1 cellular context compared by ENCODE assay signal in the genomic region with DNA sequence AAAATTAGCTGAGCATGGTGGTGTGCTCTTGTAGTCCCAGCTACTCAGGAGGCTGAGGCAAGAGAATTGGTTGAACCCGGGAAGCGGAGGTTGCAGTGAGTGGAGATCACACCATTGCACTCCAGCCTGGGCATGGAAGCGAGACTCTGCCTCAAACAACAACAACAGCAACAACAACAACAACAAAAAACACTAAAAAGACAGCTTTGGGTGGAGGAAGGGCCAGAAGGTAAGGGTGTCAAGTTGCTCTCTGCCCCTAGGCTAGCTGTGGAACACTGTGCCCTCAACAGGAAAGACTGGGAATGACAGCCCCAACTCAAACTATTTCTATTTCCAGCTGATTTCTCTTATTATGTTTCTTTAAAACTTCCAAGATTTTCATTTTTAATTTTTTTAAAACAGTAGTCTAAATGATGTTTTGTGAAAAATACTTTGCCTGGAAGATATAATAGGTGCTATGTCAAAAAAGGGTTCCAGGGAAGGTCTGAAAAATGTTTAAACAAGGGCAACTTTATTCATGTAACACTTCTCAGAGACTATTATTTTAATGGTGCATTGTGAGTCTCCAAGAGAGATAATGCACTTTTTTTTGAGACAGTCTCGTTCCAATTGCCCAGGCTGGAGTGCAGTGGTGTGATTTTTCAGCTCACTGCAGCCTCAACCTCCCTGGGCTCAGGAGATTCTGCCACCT.
TF ChIP-seq lines count a peak whose summit lies in the region.

No MANE protein-coding gene starts in this region.

TF ChIP-seq in HepG2, 621 proteins besides CTCF, POLR2A, EP300 and RAD21 (continued from another document):
- TF ChIP-seq, protein P1, sequence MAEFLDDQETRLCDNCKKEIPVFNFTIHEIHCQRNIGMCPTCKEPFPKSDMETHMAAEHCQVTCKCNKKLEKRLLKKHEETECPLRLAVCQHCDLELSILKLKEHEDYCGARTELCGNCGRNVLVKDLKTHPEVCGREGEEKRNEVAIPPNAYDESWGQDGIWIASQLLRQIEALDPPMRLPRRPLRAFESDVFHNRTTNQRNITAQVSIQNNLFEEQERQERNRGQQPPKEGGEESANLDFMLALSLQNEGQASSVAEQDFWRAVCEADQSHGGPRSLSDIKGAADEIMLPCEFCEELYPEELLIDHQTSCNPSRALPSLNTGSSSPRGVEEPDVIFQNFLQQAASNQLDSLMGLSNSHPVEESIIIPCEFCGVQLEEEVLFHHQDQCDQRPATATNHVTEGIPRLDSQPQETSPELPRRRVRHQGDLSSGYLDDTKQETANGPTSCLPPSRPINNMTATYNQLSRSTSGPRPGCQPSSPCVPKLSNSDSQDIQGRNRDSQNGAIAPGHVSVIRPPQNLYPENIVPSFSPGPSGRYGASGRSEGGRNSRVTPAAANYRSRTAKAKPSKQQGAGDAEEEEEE (CRISPR knock-in tag; IDR thresholded peaks at IDR 0.05; ENCODE audit: borderline replicate concordance): no peak
- TF ChIP-seq FOXO1 (CRISPR knock-in tag; IDR thresholded peaks at IDR 0.05): no peak
- TF ChIP-seq KDM4B (CRISPR knock-in tag; IDR thresholded peaks at IDR 0.05): no peak
- no peak for TF ChIP-seq ZNF543 (CRISPR knock-in tag; IDR thresholded peaks at IDR 0.05)
- no peak for TF ChIP-seq STAG1 (CRISPR knock-in tag; IDR thresholded peaks at IDR 0.05)
- TF ChIP-seq, protein P2, sequence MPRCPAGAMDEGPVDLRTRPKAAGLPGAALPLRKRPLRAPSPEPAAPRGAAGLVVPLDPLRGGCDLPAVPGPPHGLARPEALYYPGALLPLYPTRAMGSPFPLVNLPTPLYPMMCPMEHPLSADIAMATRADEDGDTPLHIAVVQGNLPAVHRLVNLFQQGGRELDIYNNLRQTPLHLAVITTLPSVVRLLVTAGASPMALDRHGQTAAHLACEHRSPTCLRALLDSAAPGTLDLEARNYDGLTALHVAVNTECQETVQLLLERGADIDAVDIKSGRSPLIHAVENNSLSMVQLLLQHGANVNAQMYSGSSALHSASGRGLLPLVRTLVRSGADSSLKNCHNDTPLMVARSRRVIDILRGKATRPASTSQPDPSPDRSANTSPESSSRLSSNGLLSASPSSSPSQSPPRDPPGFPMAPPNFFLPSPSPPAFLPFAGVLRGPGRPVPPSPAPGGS (CRISPR knock-in tag; IDR thresholded peaks at IDR 0.05): no peak
- TF ChIP-seq ATF7 (IDR thresholded peaks at IDR 0.05): no peak
- TF ChIP-seq ATF7 (CRISPR knock-in tag; IDR thresholded peaks at IDR 0.05): no peak
- no peak for TF ChIP-seq EZH2 (conservative IDR thresholded peaks at IDR 0.05; ENCODE audit: low read depth, low read length)
- TF ChIP-seq DPF2 (CRISPR knock-in tag; IDR thresholded peaks at IDR 0.05; ENCODE audit: borderline replicate concordance, low read depth): no peak
- TF ChIP-seq, protein P3, sequence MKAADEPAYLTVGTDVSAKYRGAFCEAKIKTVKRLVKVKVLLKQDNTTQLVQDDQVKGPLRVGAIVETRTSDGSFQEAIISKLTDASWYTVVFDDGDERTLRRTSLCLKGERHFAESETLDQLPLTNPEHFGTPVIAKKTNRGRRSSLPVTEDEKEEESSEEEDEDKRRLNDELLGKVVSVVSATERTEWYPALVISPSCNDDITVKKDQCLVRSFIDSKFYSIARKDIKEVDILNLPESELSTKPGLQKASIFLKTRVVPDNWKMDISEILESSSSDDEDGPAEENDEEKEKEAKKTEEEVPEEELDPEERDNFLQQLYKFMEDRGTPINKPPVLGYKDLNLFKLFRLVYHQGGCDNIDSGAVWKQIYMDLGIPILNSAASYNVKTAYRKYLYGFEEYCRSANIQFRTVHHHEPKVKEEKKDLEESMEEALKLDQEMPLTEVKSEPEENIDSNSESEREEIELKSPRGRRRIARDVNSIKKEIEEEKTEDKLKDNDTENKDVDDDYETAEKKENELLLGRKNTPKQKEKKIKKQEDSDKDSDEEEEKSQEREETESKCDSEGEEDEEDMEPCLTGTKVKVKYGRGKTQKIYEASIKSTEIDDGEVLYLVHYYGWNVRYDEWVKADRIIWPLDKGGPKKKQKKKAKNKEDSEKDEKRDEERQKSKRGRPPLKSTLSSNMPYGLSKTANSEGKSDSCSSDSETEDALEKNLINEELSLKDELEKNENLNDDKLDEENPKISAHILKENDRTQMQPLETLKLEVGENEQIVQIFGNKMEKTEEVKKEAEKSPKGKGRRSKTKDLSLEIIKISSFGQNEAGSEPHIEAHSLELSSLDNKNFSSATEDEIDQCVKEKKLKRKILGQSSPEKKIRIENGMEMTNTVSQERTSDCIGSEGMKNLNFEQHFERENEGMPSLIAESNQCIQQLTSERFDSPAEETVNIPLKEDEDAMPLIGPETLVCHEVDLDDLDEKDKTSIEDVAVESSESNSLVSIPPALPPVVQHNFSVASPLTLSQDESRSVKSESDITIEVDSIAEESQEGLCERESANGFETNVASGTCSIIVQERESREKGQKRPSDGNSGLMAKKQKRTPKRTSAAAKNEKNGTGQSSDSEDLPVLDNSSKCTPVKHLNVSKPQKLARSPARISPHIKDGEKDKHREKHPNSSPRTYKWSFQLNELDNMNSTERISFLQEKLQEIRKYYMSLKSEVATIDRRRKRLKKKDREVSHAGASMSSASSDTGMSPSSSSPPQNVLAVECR (CRISPR knock-in tag; IDR thresholded peaks at IDR 0.05; ENCODE audit: borderline replicate concordance): no peak
- no peak for TF ChIP-seq ZNF614 (CRISPR knock-in tag; IDR thresholded peaks at IDR 0.05; ENCODE audit: borderline replicate concordance)
- no peak for TF ChIP-seq ZNF3 (CRISPR knock-in tag; IDR thresholded peaks at IDR 0.05)
- no peak for TF ChIP-seq ZNF124 (CRISPR knock-in tag; IDR thresholded peaks at IDR 0.05)
- TF ChIP-seq, protein P4, sequence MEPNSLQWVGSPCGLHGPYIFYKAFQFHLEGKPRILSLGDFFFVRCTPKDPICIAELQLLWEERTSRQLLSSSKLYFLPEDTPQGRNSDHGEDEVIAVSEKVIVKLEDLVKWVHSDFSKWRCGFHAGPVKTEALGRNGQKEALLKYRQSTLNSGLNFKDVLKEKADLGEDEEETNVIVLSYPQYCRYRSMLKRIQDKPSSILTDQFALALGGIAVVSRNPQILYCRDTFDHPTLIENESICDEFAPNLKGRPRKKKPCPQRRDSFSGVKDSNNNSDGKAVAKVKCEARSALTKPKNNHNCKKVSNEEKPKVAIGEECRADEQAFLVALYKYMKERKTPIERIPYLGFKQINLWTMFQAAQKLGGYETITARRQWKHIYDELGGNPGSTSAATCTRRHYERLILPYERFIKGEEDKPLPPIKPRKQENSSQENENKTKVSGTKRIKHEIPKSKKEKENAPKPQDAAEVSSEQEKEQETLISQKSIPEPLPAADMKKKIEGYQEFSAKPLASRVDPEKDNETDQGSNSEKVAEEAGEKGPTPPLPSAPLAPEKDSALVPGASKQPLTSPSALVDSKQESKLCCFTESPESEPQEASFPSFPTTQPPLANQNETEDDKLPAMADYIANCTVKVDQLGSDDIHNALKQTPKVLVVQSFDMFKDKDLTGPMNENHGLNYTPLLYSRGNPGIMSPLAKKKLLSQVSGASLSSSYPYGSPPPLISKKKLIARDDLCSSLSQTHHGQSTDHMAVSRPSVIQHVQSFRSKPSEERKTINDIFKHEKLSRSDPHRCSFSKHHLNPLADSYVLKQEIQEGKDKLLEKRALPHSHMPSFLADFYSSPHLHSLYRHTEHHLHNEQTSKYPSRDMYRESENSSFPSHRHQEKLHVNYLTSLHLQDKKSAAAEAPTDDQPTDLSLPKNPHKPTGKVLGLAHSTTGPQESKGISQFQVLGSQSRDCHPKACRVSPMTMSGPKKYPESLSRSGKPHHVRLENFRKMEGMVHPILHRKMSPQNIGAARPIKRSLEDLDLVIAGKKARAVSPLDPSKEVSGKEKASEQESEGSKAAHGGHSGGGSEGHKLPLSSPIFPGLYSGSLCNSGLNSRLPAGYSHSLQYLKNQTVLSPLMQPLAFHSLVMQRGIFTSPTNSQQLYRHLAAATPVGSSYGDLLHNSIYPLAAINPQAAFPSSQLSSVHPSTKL (CRISPR knock-in tag; IDR thresholded peaks at IDR 0.05): no peak
- TF ChIP-seq CEBPB (IDR thresholded peaks at IDR 0.05; ENCODE audit: borderline replicate concordance, low read depth, low read length): no peak
- no peak for TF ChIP-seq ZNF607 (CRISPR knock-in tag; IDR thresholded peaks at IDR 0.05; ENCODE audit: borderline replicate concordance)
